Comparison of ENCODE assay signal across 1 cellular context in the genomic region with DNA sequence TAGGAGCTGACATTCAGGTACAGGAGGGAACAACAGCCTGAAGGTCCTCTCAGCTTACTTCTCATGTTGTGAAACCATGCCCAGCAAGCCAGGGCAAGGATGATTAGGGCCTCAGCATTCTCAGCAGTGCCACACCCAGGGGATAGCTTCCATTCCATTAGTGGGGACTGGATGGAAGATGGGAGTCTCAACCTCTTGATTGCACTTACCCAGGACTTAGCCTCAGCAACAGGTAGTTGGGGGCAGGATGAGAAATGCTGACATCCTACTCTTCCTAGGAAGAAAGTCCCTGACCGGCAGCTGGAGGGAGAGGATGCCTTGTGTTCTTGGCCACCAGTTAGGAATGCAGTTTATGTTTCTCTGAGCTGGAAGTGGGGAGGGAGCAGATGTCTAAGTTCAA.
TF ChIP-seq lines count a peak whose summit lies in the region.

No MANE protein-coding gene starts in this region.

TF ChIP-seq in IMR-90, 13 proteins besides CTCF, POLR2A, EP300 and RAD21:
- TF ChIP-seq NFE2L2 (IDR thresholded peaks at IDR 0.05; ENCODE audit: low read depth, low read length), result no peak
- TF ChIP-seq, protein P1, sequence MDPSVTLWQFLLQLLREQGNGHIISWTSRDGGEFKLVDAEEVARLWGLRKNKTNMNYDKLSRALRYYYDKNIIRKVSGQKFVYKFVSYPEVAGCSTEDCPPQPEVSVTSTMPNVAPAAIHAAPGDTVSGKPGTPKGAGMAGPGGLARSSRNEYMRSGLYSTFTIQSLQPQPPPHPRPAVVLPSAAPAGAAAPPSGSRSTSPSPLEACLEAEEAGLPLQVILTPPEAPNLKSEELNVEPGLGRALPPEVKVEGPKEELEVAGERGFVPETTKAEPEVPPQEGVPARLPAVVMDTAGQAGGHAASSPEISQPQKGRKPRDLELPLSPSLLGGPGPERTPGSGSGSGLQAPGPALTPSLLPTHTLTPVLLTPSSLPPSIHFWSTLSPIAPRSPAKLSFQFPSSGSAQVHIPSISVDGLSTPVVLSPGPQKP (IDR thresholded peaks at IDR 0.05; ENCODE audit: borderline replicate concordance, low read depth, low read length), result no peak
- no peak for TF ChIP-seq RCOR1 (IDR thresholded peaks at IDR 0.05; ENCODE audit: insufficient replicate concordance, low read length)
- no peak for TF ChIP-seq CEBPB (IDR thresholded peaks at IDR 0.05; ENCODE audit: low read depth, low read length)
- no peak for TF ChIP-seq BHLHE40 (IDR thresholded peaks at IDR 0.05; ENCODE audit: low read depth, low read length)
- TF ChIP-seq RFX5 (IDR thresholded peaks at IDR 0.05; ENCODE audit: low read depth, low read length), result no peak
- no peak for TF ChIP-seq MAFK (IDR thresholded peaks at IDR 0.05; ENCODE audit: low read depth, low read length)
- TF ChIP-seq MAZ (IDR thresholded peaks at IDR 0.05; ENCODE audit: borderline replicate concordance, low read depth, low read length), result no peak
- TF ChIP-seq, protein P2, sequence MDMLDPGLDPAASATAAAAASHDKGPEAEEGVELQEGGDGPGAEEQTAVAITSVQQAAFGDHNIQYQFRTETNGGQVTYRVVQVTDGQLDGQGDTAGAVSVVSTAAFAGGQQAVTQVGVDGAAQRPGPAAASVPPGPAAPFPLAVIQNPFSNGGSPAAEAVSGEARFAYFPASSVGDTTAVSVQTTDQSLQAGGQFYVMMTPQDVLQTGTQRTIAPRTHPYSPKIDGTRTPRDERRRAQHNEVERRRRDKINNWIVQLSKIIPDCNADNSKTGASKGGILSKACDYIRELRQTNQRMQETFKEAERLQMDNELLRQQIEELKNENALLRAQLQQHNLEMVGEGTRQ (IDR thresholded peaks at IDR 0.05; ENCODE audit: low read depth, low read length), result no peak
- no peak for TF ChIP-seq SMC3 (IDR thresholded peaks at IDR 0.05; ENCODE audit: low read depth, low read length)
- TF ChIP-seq CHD1 (IDR thresholded peaks at IDR 0.05; ENCODE audit: low read depth, low read length), result no peak
- TF ChIP-seq MXI1 (IDR thresholded peaks at IDR 0.05; ENCODE audit: borderline replicate concordance, low read depth, low read length), result no peak
- TF ChIP-seq FOS (IDR thresholded peaks at IDR 0.05; ENCODE audit: low read depth, low read length), result no peak
